ENCODE assay signal across 1 cellular context in genomic region chr4:107870916-107871786, GRCh38.
TF ChIP-seq lines count a peak whose summit lies in the region.

No MANE protein-coding gene starts in this region.

TF ChIP-seq in HEK293, 187 proteins besides CTCF, POLR2A, EP300 and RAD21 (continued from another document):
- TF ChIP-seq ZNF18 (tag by site-specific recombination; IDR thresholded peaks at IDR 0.05), result no peak
- 0 out of 2 replicates have a peak, but pooled peaks have one; percentile 23 for TF ChIP-seq ZBTB8A (tag by site-specific recombination; IDR thresholded peaks at IDR 0.05)
- TF ChIP-seq, protein P1, sequence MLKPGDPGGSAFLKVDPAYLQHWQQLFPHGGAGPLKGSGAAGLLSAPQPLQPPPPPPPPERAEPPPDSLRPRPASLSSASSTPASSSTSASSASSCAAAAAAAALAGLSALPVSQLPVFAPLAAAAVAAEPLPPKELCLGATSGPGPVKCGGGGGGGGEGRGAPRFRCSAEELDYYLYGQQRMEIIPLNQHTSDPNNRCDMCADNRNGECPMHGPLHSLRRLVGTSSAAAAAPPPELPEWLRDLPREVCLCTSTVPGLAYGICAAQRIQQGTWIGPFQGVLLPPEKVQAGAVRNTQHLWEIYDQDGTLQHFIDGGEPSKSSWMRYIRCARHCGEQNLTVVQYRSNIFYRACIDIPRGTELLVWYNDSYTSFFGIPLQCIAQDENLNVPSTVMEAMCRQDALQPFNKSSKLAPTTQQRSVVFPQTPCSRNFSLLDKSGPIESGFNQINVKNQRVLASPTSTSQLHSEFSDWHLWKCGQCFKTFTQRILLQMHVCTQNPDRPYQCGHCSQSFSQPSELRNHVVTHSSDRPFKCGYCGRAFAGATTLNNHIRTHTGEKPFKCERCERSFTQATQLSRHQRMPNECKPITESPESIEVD (tag by site-specific recombination; IDR thresholded peaks at IDR 0.05), result peak; percentile 81
- TF ChIP-seq ZNF416 (tag by site-specific recombination; IDR thresholded peaks at IDR 0.05), result no peak
- no peak for TF ChIP-seq ZSCAN23 (tag by site-specific recombination; IDR thresholded peaks at IDR 0.05)
- no peak for TF ChIP-seq ZNF112 (tag by site-specific recombination; IDR thresholded peaks at IDR 0.05)
- TF ChIP-seq PRDM1 (tag by site-specific recombination; IDR thresholded peaks at IDR 0.05), result peak; percentile 58; the same call in 1 of the 2 replicates
- TF ChIP-seq ZNF19 (tag by site-specific recombination; IDR thresholded peaks at IDR 0.05; ENCODE audit: low read depth), result no peak
- TF ChIP-seq ZNF138 (tag by site-specific recombination; IDR thresholded peaks at IDR 0.05; ENCODE audit: borderline replicate concordance), result no peak
- TF ChIP-seq IKZF3 (tag by site-specific recombination; IDR thresholded peaks at IDR 0.05), result 0 out of 2 replicates have a peak, but pooled peaks have one; percentile 18
- TF ChIP-seq ZNF510 (tag by site-specific recombination; IDR thresholded peaks at IDR 0.05; ENCODE audit: insufficient replicate concordance), result no peak
- TF ChIP-seq ZNF335 (tag by site-specific recombination; conservative IDR thresholded peaks at IDR 0.05), result peak; percentile 53; the same call in 1 of the 2 replicates
- peak; percentile 59; the same call in 1 of the 2 replicates for TF ChIP-seq WT1 (tag by site-specific recombination; IDR thresholded peaks at IDR 0.05)
- TF ChIP-seq, protein P2, sequence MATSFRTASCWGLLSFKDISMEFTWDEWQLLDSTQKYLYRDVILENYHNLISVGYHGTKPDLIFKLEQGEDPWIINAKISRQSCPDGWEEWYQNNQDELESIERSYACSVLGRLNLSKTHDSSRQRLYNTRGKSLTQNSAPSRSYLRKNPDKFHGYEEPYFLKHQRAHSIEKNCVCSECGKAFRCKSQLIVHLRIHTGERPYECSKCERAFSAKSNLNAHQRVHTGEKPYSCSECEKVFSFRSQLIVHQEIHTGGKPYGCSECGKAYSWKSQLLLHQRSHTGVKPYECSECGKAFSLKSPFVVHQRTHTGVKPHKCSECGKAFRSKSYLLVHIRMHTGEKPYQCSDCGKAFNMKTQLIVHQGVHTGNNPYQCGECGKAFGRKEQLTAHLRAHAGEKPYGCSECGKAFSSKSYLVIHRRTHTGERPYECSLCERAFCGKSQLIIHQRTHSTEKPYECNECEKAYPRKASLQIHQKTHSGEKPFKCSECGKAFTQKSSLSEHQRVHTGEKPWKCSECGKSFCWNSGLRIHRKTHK (tag by site-specific recombination; IDR thresholded peaks at IDR 0.05), result no peak
